Comparison of ENCODE assay signal across 26 cellular contexts in genomic region chr1:22653741-22654140, GRCh38. TPM values are rescaled to one million over a fixed set of nuclear protein-coding genes. Genes with fewer than 3 reads are reported as not detected.
DNase-seq lines count a peak whose midpoint lies in the region; ATAC-seq and TF ChIP-seq lines count a peak whose summit lies in the region.
"Had no signal": no experiment of that assay in that cellular context is flagged by ENCODE, and none has a peak within 500 bp of the region (broad histone marks: within the 10 kb centered on the region; RNA-seq: fewer than 3 reads in every experiment).

No MANE protein-coding gene starts in this region.

- TF ChIP-seq POLR2A in breast epithelium (IDR thresholded peaks at IDR 0.05): no peak
- TF ChIP-seq POLR2A in esophagus muscularis mucosa (IDR thresholded peaks at IDR 0.05; ENCODE audit: low read depth): no peak
- TF ChIP-seq POLR2A in tibial nerve (IDR thresholded peaks at IDR 0.05): no peak
- TF ChIP-seq POLR2A in body of pancreas (IDR thresholded peaks at IDR 0.05): no peak

- H3K36me3 ChIP-seq in breast epithelium: no peaks in the 10 kb centered on the region
- H3K36me3 ChIP-seq in esophagus muscularis mucosa: no peaks in the 10 kb centered on the region
- no peaks in the 10 kb centered on the region for H3K36me3 ChIP-seq in osteoblast (ENCODE audit: insufficient read depth, low read length)
- H3K36me3 ChIP-seq in tibial nerve: no peaks in the 10 kb centered on the region
- no peaks in the 10 kb centered on the region for H3K36me3 ChIP-seq in body of pancreas (replicated peaks in 1 of 2; ENCODE audit: insufficient read depth in 1 of 2, low read depth in 2 of 2)
- H3K36me3 ChIP-seq: cardiac muscle cell had no signal

- peaks cover 0 to 3% of the 10 kb centered on the region in 2 donors for H3K27me3 ChIP-seq in breast epithelium
- H3K27me3 ChIP-seq in esophagus muscularis mucosa: peaks cover 0 to 68% (median 2%) of the 10 kb centered on the region in 4 donors
- peaks cover 53% of the 10 kb centered on the region for H3K27me3 ChIP-seq in osteoblast (ENCODE audit: insufficient read depth, low read length)
- H3K27me3 ChIP-seq in tibial nerve: peaks cover 0 to 6% of the 10 kb centered on the region in 2 donors
- H3K27me3 ChIP-seq in body of pancreas: no peaks in the 10 kb centered on the region

- H3K4me1 Mint-ChIP-seq in MCF 10A (ENCODE audit: insufficient read depth, unreplicated experiment): no peaks in the 10 kb centered on the region
- H3K4me1 Mint-ChIP-seq: memory B cell, neural crest cell had no signal

- TF ChIP-seq CTCF in breast epithelium (IDR thresholded peaks at IDR 0.05) (no peak), MCF 10A (IDR thresholded peaks at IDR 0.05; ENCODE audit: unreplicated experiment) (no peak), esophagus muscularis mucosa (IDR thresholded peaks at IDR 0.05) (no peak), osteoblast (IDR thresholded peaks at IDR 0.05; ENCODE audit: extremely low read depth, low read depth, low read length) (no peak), tibial nerve (IDR thresholded peaks at IDR 0.05) (no peak), body of pancreas (IDR thresholded peaks at IDR 0.05) (no peak)

- H3K79me2 ChIP-seq in osteoblast (ENCODE audit: insufficient read depth, low read length): no peaks in the 10 kb centered on the region

- CTCF ChIA-PET in MCF 10A (lab: Yijun Ruan, JAX): interaction anchor here (1.1 to 1.4 kb wide), 2 partner anchors 11 to 237 kb away, joined by 3 to 5 read pairs; no protein-coding TSS in a partner anchor

- POLR2A ChIA-PET in MCF 10A (lab: Yijun Ruan, JAX): no interaction called here

- H3K27me3 Mint-ChIP-seq in MCF 10A (ENCODE audit: insufficient read depth, unreplicated experiment): peaks cover 97% of the 10 kb centered on the region

- no peak overlapping the region for H3K4me3 Mint-ChIP-seq in MCF 10A (ENCODE audit: unreplicated experiment)
- H3K4me3 Mint-ChIP-seq: activated CD8-positive, alpha-beta T cell treated with anti-CD3 and anti-CD28 coated beads for 36 hours; memory B cell; neural crest cell; stimulated activated naive CD8-positive, alpha-beta T cell treated with anti-CD3 and anti-CD28 coated beads, Interleukin-15, Interleukin-2, amounts not matched to agents 100 ng/mL and 50 ng/mL, for 24 hours had no signal

- BruUV-seq in MCF 10A (replicated peaks; lab: Mats Ljungman, UMichigan): no TSS peak

- H3K27ac ChIP-seq in breast epithelium (no peak overlapping the region), esophagus muscularis mucosa (replicated peaks in 1 of 4) (peak overlapping the region in 1 of 4 donors; percentile 26), osteoblast (ENCODE audit: low read depth, low read length) (no peak overlapping the region), tibial nerve (no peak overlapping the region), body of pancreas (no peak overlapping the region)
- H3K27ac ChIP-seq: cardiac muscle cell, SK-N-MC had no signal

- H3K4me1 ChIP-seq in breast epithelium (no peaks in the 10 kb centered on the region), esophagus muscularis mucosa (no peaks in the 10 kb centered on the region), osteoblast (ENCODE audit: insufficient read depth, low read length) (no peaks in the 10 kb centered on the region), tibial nerve (no peaks in the 10 kb centered on the region), body of pancreas (no peaks in the 10 kb centered on the region)

- H3K9me3 ChIP-seq in breast epithelium: no peaks in the 10 kb centered on the region
- H3K9me3 ChIP-seq in esophagus muscularis mucosa: no peaks in the 10 kb centered on the region
- no peaks in the 10 kb centered on the region for H3K9me3 ChIP-seq in osteoblast (ENCODE audit: low read depth, low read length)
- H3K9me3 ChIP-seq in tibial nerve: no peaks in the 10 kb centered on the region
- no peaks in the 10 kb centered on the region for H3K9me3 ChIP-seq in body of pancreas

- no peak overlapping the region for H2AFZ ChIP-seq in osteoblast (ENCODE audit: low read length)

- H4K20me1 ChIP-seq in osteoblast (ENCODE audit: insufficient read depth, low read length): no peaks in the 10 kb centered on the region

- ATAC-seq in body of pancreas: no peak
- ATAC-seq: activated CD8-positive, alpha-beta T cell treated with anti-CD3 and anti-CD28 coated beads for 36 hours; activated naive CD4-positive, alpha-beta T cell treated with anti-CD3 and anti-CD28 coated beads, Interleukin-2, amount 50 U/mL, for 72 hours had no signal

- peak overlapping the region; percentile 18 to 40 (median 27) for H3K4me3 ChIP-seq in breast epithelium
- peak overlapping the region; percentile 32 to 48 (median 32) for H3K4me3 ChIP-seq in esophagus muscularis mucosa
- no peak overlapping the region for H3K4me3 ChIP-seq in osteoblast (ENCODE audit: insufficient read depth, low read length)
- H3K4me3 ChIP-seq in tibial nerve: peak overlapping the region; percentile 4 to 48 (median 10)
- H3K4me3 ChIP-seq in body of pancreas: no peak overlapping the region
- H3K4me3 ChIP-seq: cardiac muscle cell, SK-N-MC had no signal

- WGBS in esophagus muscularis mucosa: 82% methylated on average over 9 of the region's 9 CpGs
- WGBS in tibial nerve, 2 donors: 73 to 79% methylated on average over 9 of the region's 9 CpGs
- WGBS in body of pancreas, 2 donors: 75 to 78% methylated on average over 9 of the region's 9 CpGs

- no peak for TF ChIP-seq EP300 in esophagus muscularis mucosa (IDR thresholded peaks at IDR 0.05)
- no peak for TF ChIP-seq EP300 in tibial nerve (IDR thresholded peaks at IDR 0.05)

- H3K36me3 Mint-ChIP-seq in MCF 10A (ENCODE audit: insufficient read depth, unreplicated experiment): no peaks in the 10 kb centered on the region
- H3K36me3 Mint-ChIP-seq: activated naive CD4-positive, alpha-beta T cell treated with anti-CD3 and anti-CD28 coated beads, Interleukin-2, amount 50 U/mL, for 72 hours; memory B cell had no signal

- no peak for DNase-seq in breast epithelium (ENCODE audit: low spot score in 2 of 2)
- DNase-seq in MCF 10A (ENCODE audit: unreplicated experiment): no peak
- no peak for DNase-seq in esophagus muscularis mucosa (ENCODE audit: extremely low spot score)
- peak; percentile 56 for DNase-seq in osteoblast (ENCODE audit: insufficient read length, low spot score, missing footprints)
- DNase-seq in tibial nerve (ENCODE audit: low spot score in 2 of 2): no peak
- no peak for DNase-seq in stimulated activated CD4-positive, alpha-beta T cell treated with anti-CD3 and anti-CD28 coated beads, Interleukin-12 subunit alpha, Interleukin-12 subunit beta, amount 100 ng/mL, for 4 hours
- no peak for DNase-seq in body of pancreas
- DNase-seq in OCI-M2 (lab: John Stamatoyannopoulos, UW; ENCODE audit: unreplicated experiment): no peak
- DNase-seq: 8988T; activated CD4-positive, CD25-positive, alpha-beta regulatory T cell treated with anti-CD3 and anti-CD28 coated beads, Interleukin-2, amount 50 U/mL, for 72 hours; activated CD8-positive, alpha-beta T cell treated with anti-CD3 and anti-CD28 coated beads for 36 hours; HCEC 1CT; NCI-H1092 treated with DMSO at 0.1 percent for 48 hours; NCI-H187 treated with DMSO at 0.1 percent for 48 hours; NCI-H69 had no signal

- no peak overlapping the region for H3K27ac Mint-ChIP-seq in MCF 10A (ENCODE audit: low read depth, unreplicated experiment)
- H3K27ac Mint-ChIP-seq: activated CD8-positive, alpha-beta T cell treated with anti-CD3 and anti-CD28 coated beads for 36 hours; memory B cell; stimulated activated naive CD8-positive, alpha-beta T cell treated with anti-CD3 and anti-CD28 coated beads, Interleukin-15, Interleukin-2, amounts not matched to agents 100 ng/mL and 50 ng/mL, for 24 hours had no signal

- intact Hi-C loops in breast epithelium (cut with DNase I; ENCODE audit: low total_unique reads) (loop anchor here (5.0 kb wide), 1 partner anchor 734 kb away; no protein-coding TSS in a partner anchor), MCF 10A (cut with micrococcal nuclease) (no loop called here), esophagus muscularis mucosa (cut with DNase I) (no loop called here), body of pancreas (cut with DNase I) (no loop called here)

- H3K4me2 ChIP-seq in osteoblast (ENCODE audit: insufficient read depth, low read length): no peak overlapping the region

- peaks cover 2% of the 10 kb centered on the region for H3K9me3 Mint-ChIP-seq in MCF 10A (ENCODE audit: unreplicated experiment)
- H3K9me3 Mint-ChIP-seq: activated CD8-positive, alpha-beta T cell treated with anti-CD3 and anti-CD28 coated beads for 36 hours; activated naive CD4-positive, alpha-beta T cell treated with anti-CD3 and anti-CD28 coated beads, Interleukin-2, amount 50 U/mL, for 72 hours; neural crest cell; stimulated activated naive CD8-positive, alpha-beta T cell treated with anti-CD3 and anti-CD28 coated beads, Interleukin-15, Interleukin-2, amounts not matched to agents 100 ng/mL and 50 ng/mL, for 24 hours had no signal

RNA-seq across cellular contexts. Expression of gene C1QB, which starts 0.7 kb away (rescaled TPM):
- total RNA-seq in breast epithelium (100 to 1,000 TPM; 172 to 706 (median 330) TPM), MCF 10A (2022) (not detected in 2 replicates), esophagus muscularis mucosa (100 to 1,000 TPM; 254 to 583 (median 288) TPM), osteoblast (0.72 TPM in 1 of 2 replicates, not detected in the other), tibial nerve (100 to 1,000 TPM; 252 to 592 (median 411) TPM), body of pancreas (10 to 100 TPM; 73.9 to 85.4 TPM)
- total RNA-seq: activated CD8-positive, alpha-beta T cell treated with anti-CD3 and anti-CD28 coated beads for 36 hours; activated naive CD4-positive, alpha-beta T cell treated with anti-CD3 and anti-CD28 coated beads, Interleukin-2, amount 50 U/mL, for 72 hours; cardiac muscle cell; Daoy; dermis microvascular lymphatic vessel endothelial cell; endothelial cell of umbilical vein; neural crest cell; RPMI7951; T-helper 1 cell treated with Interleukin-12 subunit alpha and Interleukin-12 subunit beta and Interleukin-4 antibody, amounts not matched to agents 30 ng/mL and 1 ng/mL, for 36 hours had no signal

RNA-seq across cellular contexts. Expression of gene C1QC, which starts 10.3 kb away (rescaled TPM):
- 100 to 1,000 TPM in 2 of 3 donors, 10 to 100 TPM in 1; 76.4 to 385 (median 113) TPM for total RNA-seq in breast epithelium
- total RNA-seq in MCF 10A (2022): not detected in 2 replicates
- total RNA-seq in esophagus muscularis mucosa: 100 to 1,000 TPM; 171 to 311 (median 181) TPM
- total RNA-seq in osteoblast: 2.2 TPM in 1 of 2 replicates, not detected in the other
- total RNA-seq in tibial nerve: 100 to 1,000 TPM; 130 to 315 (median 188) TPM
- total RNA-seq in body of pancreas: 100 to 1,000 TPM in 1 of 2 donors, 10 to 100 TPM in 1; 54.7 to 103 TPM
- total RNA-seq: activated CD8-positive, alpha-beta T cell treated with anti-CD3 and anti-CD28 coated beads for 36 hours; activated naive CD4-positive, alpha-beta T cell treated with anti-CD3 and anti-CD28 coated beads, Interleukin-2, amount 50 U/mL, for 72 hours; cardiac muscle cell; Daoy; dermis microvascular lymphatic vessel endothelial cell; endothelial cell of umbilical vein; neural crest cell; RPMI7951; T-helper 1 cell treated with Interleukin-12 subunit alpha and Interleukin-12 subunit beta and Interleukin-4 antibody, amounts not matched to agents 30 ng/mL and 1 ng/mL, for 36 hours had no signal

RNA-seq across cellular contexts. Expression of gene C1QA, which starts 17.3 kb away (rescaled TPM):
- 100 to 1,000 TPM in 2 of 3 donors, 10 to 100 TPM in 1; 55.7 to 355 (median 104) TPM for total RNA-seq in breast epithelium
- total RNA-seq in MCF 10A (2022): not detected in 2 replicates
- total RNA-seq in esophagus muscularis mucosa: 100 to 1,000 TPM; 132 to 359 (median 164) TPM
- 1.1 TPM in 1 of 2 replicates, not detected in the other for total RNA-seq in osteoblast
- total RNA-seq in tibial nerve: 100 to 1,000 TPM; 139 to 231 (median 182) TPM
- total RNA-seq in body of pancreas: 10 to 100 TPM; 29.7 to 68.0 TPM
- total RNA-seq: activated CD8-positive, alpha-beta T cell treated with anti-CD3 and anti-CD28 coated beads for 36 hours; activated naive CD4-positive, alpha-beta T cell treated with anti-CD3 and anti-CD28 coated beads, Interleukin-2, amount 50 U/mL, for 72 hours; cardiac muscle cell; Daoy; dermis microvascular lymphatic vessel endothelial cell; endothelial cell of umbilical vein; neural crest cell; RPMI7951; T-helper 1 cell treated with Interleukin-12 subunit alpha and Interleukin-12 subunit beta and Interleukin-4 antibody, amounts not matched to agents 30 ng/mL and 1 ng/mL, for 36 hours had no signal

RNA-seq across cellular contexts. Expression of gene EPHB2, which starts 56.9 kb away (rescaled TPM):
- total RNA-seq in breast epithelium (1 to 10 TPM; 1.3 to 4.6 (median 1.5) TPM), MCF 10A (2022) (0.22 and 0.79 TPM in 2 replicates), esophagus muscularis mucosa (1 to 10 TPM; 1.5 to 3.3 (median 1.9) TPM), osteoblast (8.7 and 14.7 TPM in 2 replicates), tibial nerve (10 to 100 TPM in 1 of 4 donors, 1 to 10 TPM in 3; 7.2 to 12.6 (median 9.1) TPM), body of pancreas (1 to 10 TPM; 2.9 to 7.9 TPM)
- total RNA-seq: activated naive CD4-positive, alpha-beta T cell treated with anti-CD3 and anti-CD28 coated beads, Interleukin-2, amount 50 U/mL, for 72 hours; T-helper 1 cell treated with Interleukin-12 subunit alpha and Interleukin-12 subunit beta and Interleukin-4 antibody, amounts not matched to agents 30 ng/mL and 1 ng/mL, for 36 hours had no signal

Comparison
In these comparisons a context has a peak if more than half of its experiments do, and no peak if none do; other contexts are left out.
1. RNA of gene C1QB, which starts 0.7 kb away (total RNA-seq): 252 to 592 TPM in tibial nerve, 172 to 706 TPM in breast epithelium, 254 to 583 TPM in esophagus muscularis mucosa and 73.9 to 85.4 TPM in body of pancreas; 0.72 TPM in osteoblast and not detected in MCF 10A; every median in the first group is over 10 times any median in the second.
2. RNA of gene C1QC, which starts 10.3 kb away (total RNA-seq): 130 to 315 TPM in tibial nerve, 171 to 311 TPM in esophagus muscularis mucosa, 76.4 to 385 TPM in breast epithelium and 54.7 to 103 TPM in body of pancreas; 2.2 TPM in osteoblast and not detected in MCF 10A; every median in the first group is over 10 times any median in the second.
3. RNA of gene C1QA, which starts 17.3 kb away (total RNA-seq): 139 to 231 TPM in tibial nerve, 132 to 359 TPM in esophagus muscularis mucosa, 55.7 to 355 TPM in breast epithelium and 29.7 to 68.0 TPM in body of pancreas; 1.1 TPM in osteoblast and not detected in MCF 10A; every median in the first group is over 10 times any median in the second.
4. H3K4me3 ChIP-seq: peak in breast epithelium (3 of 3), esophagus muscularis mucosa (4 of 4) and tibial nerve (4 of 4); none in osteoblast (single experiment) and body of pancreas (0 of 2).